ENCODE assay signal across 28 cellular contexts in the genomic region with DNA sequence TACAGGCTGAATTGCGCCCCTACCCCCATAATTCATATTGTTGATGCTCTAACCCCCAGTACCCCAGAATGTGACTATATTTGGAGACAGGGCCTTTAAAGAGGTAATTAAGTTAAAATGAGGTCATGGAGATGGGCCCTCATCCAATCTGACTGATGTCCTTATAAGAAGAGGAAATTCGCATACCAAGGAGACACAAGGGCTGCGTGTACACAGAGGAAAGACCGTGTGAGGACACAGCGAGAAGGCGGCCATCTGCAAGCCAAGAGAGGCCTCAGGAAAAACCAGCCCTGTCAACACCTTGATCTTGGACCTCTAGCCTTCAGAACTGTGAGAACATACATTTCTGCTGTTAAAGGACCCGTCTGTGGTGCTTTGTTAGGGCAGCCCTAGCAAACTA. TPM values are rescaled to one million over a fixed set of nuclear protein-coding genes. Genes with fewer than 3 reads are reported as not detected.
DNase-seq lines count a peak whose midpoint lies in the region; ATAC-seq and TF ChIP-seq lines count a peak whose summit lies in the region.
"Had no signal": no experiment of that assay in that cellular context is flagged by ENCODE, and none has a peak within 500 bp of the region (broad histone marks: within the 10 kb centered on the region; RNA-seq: fewer than 3 reads in every experiment).

No MANE protein-coding gene starts in this region.

- no peaks in the 10 kb centered on the region for H3K36me3 ChIP-seq in left ventricle myocardium inferior
- H3K36me3 ChIP-seq in duodenal mucosa (ENCODE audit: control insufficient read depth in 1 of 2, insufficient read depth in 2 of 2, low read length in 2 of 2): no peaks in the 10 kb centered on the region
- H3K36me3 ChIP-seq in mucosa of rectum (ENCODE audit: control insufficient read depth in 2 of 2, insufficient read depth in 2 of 2, low read length in 2 of 2): no peaks in the 10 kb centered on the region
- H3K36me3 ChIP-seq in suprapubic skin: no peaks in the 10 kb centered on the region
- H3K36me3 ChIP-seq: lower lobe of right lung, uterus had no signal

- DNase-seq in Right ventricle myocardium superior (no peak), left ventricle myocardium inferior (no peak), NCI-H510A (lab: John Stamatoyannopoulos, UW) (no peak), NCI-H2029 treated with DMSO at 0.1 percent for 48 hours (lab: John Stamatoyannopoulos, UW) (no peak), suprapubic skin (ENCODE audit: low spot score in 2 of 2) (no peak)
- DNase-seq: activated CD4-positive, alpha-beta T cell treated with anti-CD3 and anti-CD28 coated beads for 4 hours; activated effector memory CD4-positive, alpha-beta T cell treated with anti-CD3 and anti-CD28 coated beads, Interleukin-2, amount 50 U/mL, for 16 hours; activated naive CD8-positive, alpha-beta T cell treated with anti-CD3 and anti-CD28 coated beads, Interleukin-2, amount 10 ng/mL, durations not matched to agents 7 days and 5 days; activated T-cell treated with anti-CD3 and anti-CD28 coated beads, Interleukin-2, amount 50 U/mL, for 1 hour; AML-193; CD8-positive, alpha-beta T cell; head of caudate nucleus; kidney; lower lobe of right lung; NCI-H1436; NCI-H2107; NCI-H774; posterior cingulate gyrus; stimulated activated naive B cell treated with anti-CD40 and anti-IgM and Interleukin-4, amounts not matched to agents 10 μg/mL and 1 μg/mL and 100 μg/mL, for 72 hours; testis; uterus had no signal

- TF ChIP-seq POLR2A in suprapubic skin (IDR thresholded peaks at IDR 0.05): no peak

- H3K4me1 ChIP-seq in left ventricle myocardium inferior: peaks cover 10% of the 10 kb centered on the region
- H3K4me1 ChIP-seq in duodenal mucosa (ENCODE audit: control insufficient read depth in 1 of 2, insufficient read depth in 2 of 2, low read length in 2 of 2): no peaks in the 10 kb centered on the region
- no peaks in the 10 kb centered on the region for H3K4me1 ChIP-seq in mucosa of rectum (ENCODE audit: control insufficient read depth in 2 of 2, insufficient read depth in 2 of 2, low read length in 2 of 2)
- peaks cover 21% of the 10 kb centered on the region for H3K4me1 ChIP-seq in suprapubic skin
- H3K4me1 ChIP-seq: lower lobe of right lung, testis had no signal

- no peak for TF ChIP-seq CTCF in left ventricle myocardium inferior (IDR thresholded peaks at IDR 0.05; ENCODE audit: borderline replicate concordance)
- no peak for TF ChIP-seq CTCF in suprapubic skin (IDR thresholded peaks at IDR 0.05)

- H3K27me3 ChIP-seq in left ventricle myocardium inferior (ENCODE audit: low read depth) (peaks cover 43% of the 10 kb centered on the region), duodenal mucosa (ENCODE audit: control insufficient read depth in 1 of 2, insufficient read depth in 2 of 2, low read length in 2 of 2) (no peaks in the 10 kb centered on the region), mucosa of rectum (ENCODE audit: control insufficient read depth in 2 of 2, insufficient read depth in 2 of 2, low read length in 2 of 2) (no peaks in the 10 kb centered on the region), suprapubic skin (peaks cover 16% of the 10 kb centered on the region)
- H3K27me3 ChIP-seq: testis, uterus had no signal

- ATAC-seq in Right ventricle myocardium superior (ENCODE audit: poor library complexity): peak; percentile 46
- no peak for ATAC-seq in HG02938 (IDR thresholded peaks at IDR 0.05; ENCODE audit: unreplicated experiment)
- ATAC-seq: CD8-positive, alpha-beta T cell; sciatic nerve; stimulated activated naive B cell treated with anti-CD40 and anti-IgM and Interleukin-4, amounts not matched to agents 10 μg/mL and 1 μg/mL and 100 μg/mL, for 72 hours had no signal

- H3K4me3 ChIP-seq in left ventricle myocardium inferior (no peak overlapping the region), duodenal mucosa (ENCODE audit: low read depth in 1 of 2, low read length in 2 of 2) (no peak overlapping the region), mucosa of rectum (ENCODE audit: low read length in 2 of 2) (no peak overlapping the region), suprapubic skin (no peak overlapping the region)
- H3K4me3 ChIP-seq: lower lobe of right lung, SK-N-MC, testis, uterus had no signal

- intact Hi-C loops in Right ventricle myocardium superior (cut with DNase I) (no loop called here), left ventricle myocardium inferior (cut with micrococcal nuclease) (no loop called here)

- 46% methylated on average over 7 of the region's 7 CpGs for WGBS in suprapubic skin

- H3K9ac ChIP-seq in duodenal mucosa (ENCODE audit: low read depth in 1 of 2, low read length in 2 of 2): no peak overlapping the region
- H3K9ac ChIP-seq in mucosa of rectum (ENCODE audit: low read depth in 1 of 2, low read length in 2 of 2): no peak overlapping the region
- H3K9ac ChIP-seq: KMS-11 had no signal

- TF ChIP-seq EP300 in suprapubic skin (IDR thresholded peaks at IDR 0.05): no peak

- H3K9me3 ChIP-seq in left ventricle myocardium inferior (replicated peaks) (no peaks in the 10 kb centered on the region), duodenal mucosa (ENCODE audit: control insufficient read depth in 1 of 2, low read length in 2 of 2) (no peaks in the 10 kb centered on the region), mucosa of rectum (ENCODE audit: control insufficient read depth in 2 of 2, low read length in 2 of 2) (no peaks in the 10 kb centered on the region), suprapubic skin (no peaks in the 10 kb centered on the region)
- H3K9me3 ChIP-seq: lower lobe of right lung, testis, uterus had no signal

- H3K27ac ChIP-seq in left ventricle myocardium inferior (replicated peaks): no peak overlapping the region
- H3K27ac ChIP-seq in duodenal mucosa (ENCODE audit: low read depth, low read length): peak overlapping the region; percentile 18
- H3K27ac ChIP-seq in mucosa of rectum (ENCODE audit: low read depth in 2 of 2, low read length in 2 of 2): peak overlapping the region; percentile 44 to 45
- H3K27ac ChIP-seq in suprapubic skin: no peak overlapping the region
- H3K27ac ChIP-seq: KMS-11, lower lobe of right lung, SK-N-MC, testis, uterus, VCaP had no signal

RNA-seq across cellular contexts. Expression of a gene that starts 50.3 kb away (rescaled TPM):
- total RNA-seq in Right ventricle myocardium superior (20.4 TPM), left ventricle myocardium inferior (26.5 TPM), suprapubic skin (10 to 100 TPM; 27.6 to 69.9 (median 43.0) TPM)

Comparison
In these comparisons a context has a peak if more than half of its experiments do, and no peak if none do; other contexts are left out.
1. H3K27ac ChIP-seq: peak in duodenal mucosa (single experiment) and mucosa of rectum (2 of 2); none in left ventricle myocardium inferior (single experiment) and suprapubic skin (single experiment).